ENCODE assay signal across 11 cellular contexts in the genomic region with DNA sequence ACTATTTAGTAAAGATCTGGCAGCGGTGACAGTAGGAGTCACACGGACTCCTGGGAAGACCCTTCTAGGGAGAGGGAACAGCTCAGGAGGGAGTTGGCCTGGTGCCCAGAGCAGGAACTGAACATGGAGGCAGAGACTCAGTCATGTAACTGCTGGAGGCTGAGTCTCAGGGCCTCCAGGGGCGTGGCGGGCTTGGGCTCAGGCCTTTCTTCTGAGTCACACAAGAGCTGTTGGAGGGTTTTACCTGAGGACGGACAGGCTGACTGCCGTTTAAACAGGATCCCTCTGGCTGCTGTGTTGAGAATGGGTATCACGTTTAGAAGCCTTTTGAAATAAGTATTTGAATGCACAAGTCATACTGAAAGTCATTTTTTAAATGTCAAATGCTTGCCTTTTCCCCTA. TPM values are rescaled to one million over a fixed set of nuclear protein-coding genes. Genes with fewer than 3 reads are reported as not detected.
DNase-seq lines count a peak whose midpoint lies in the region; ATAC-seq and TF ChIP-seq lines count a peak whose summit lies in the region.
"Had no signal": no experiment of that assay in that cellular context is flagged by ENCODE, and none has a peak within 500 bp of the region (broad histone marks: within the 10 kb centered on the region; RNA-seq: fewer than 3 reads in every experiment).

No MANE protein-coding gene starts in this region.

- H3K27ac Mint-ChIP-seq in immature natural killer cell: no peak overlapping the region

- no peak for TF ChIP-seq CTCF in upper lobe of right lung (IDR thresholded peaks at IDR 0.05)

- peak; percentile 8 to 23 for DNase-seq in stimulated activated CD4-positive, alpha-beta T cell treated with anti-CD3 and anti-CD28 coated beads, Interleukin-15, amount 100 ng/mL, for 48 hours (ENCODE audit: low read depth in 2 of 2)
- no peak for DNase-seq in stimulated activated CD4-positive, alpha-beta T cell treated with anti-CD3 and anti-CD28 coated beads, Interleukin-2, amount 100 ng/mL, for 48 hours
- DNase-seq in NCI-H345 (lab: John Stamatoyannopoulos, UW): peak; percentile 81
- peak; percentile 90 for DNase-seq in epithelial cell of prostate (ENCODE audit: low read depth, low spot score)
- no peak for DNase-seq in upper lobe of right lung
- no peak for DNase-seq in activated gamma-delta T cell treated with Interleukin-2 at 50 U/mL for 16 hours
- no peak for DNase-seq in immature natural killer cell
- DNase-seq: right cardiac atrium had no signal

- peaks cover 6 to 20% (median 16%) of the 10 kb centered on the region in 3 donors for H3K27me3 Mint-ChIP-seq in immature natural killer cell (ENCODE audit: low read depth in 3 of 3)

- no peak overlapping the region for H3K4me3 ChIP-seq in upper lobe of right lung
- H3K4me3 ChIP-seq: suprapubic skin had no signal

- no peaks in the 10 kb centered on the region for H3K4me1 Mint-ChIP-seq in immature natural killer cell

- no peaks in the 10 kb centered on the region for H3K9me3 Mint-ChIP-seq in immature natural killer cell

- peak; percentile 35 for ATAC-seq in upper lobe of right lung
- no peak for ATAC-seq in GM21390 (IDR thresholded peaks at IDR 0.05; ENCODE audit: unreplicated experiment)
- ATAC-seq: right cardiac atrium had no signal

- H3K4me3 Mint-ChIP-seq in immature natural killer cell: no peak overlapping the region

- no peaks in the 10 kb centered on the region for H3K27me3 ChIP-seq in upper lobe of right lung
- H3K27me3 ChIP-seq: suprapubic skin had no signal

- intact Hi-C loops in upper lobe of right lung (cut with DNase I): no loop called here

- H3K4me1 ChIP-seq in upper lobe of right lung: no peaks in the 10 kb centered on the region
- H3K4me1 ChIP-seq: suprapubic skin had no signal

- peak overlapping the region; percentile 70 for H3K27ac ChIP-seq in epithelial cell of prostate
- no peak overlapping the region for H3K27ac ChIP-seq in upper lobe of right lung
- H3K27ac ChIP-seq: HL-60, suprapubic skin had no signal

- H3K9me3 ChIP-seq in upper lobe of right lung: no peaks in the 10 kb centered on the region
- H3K9me3 ChIP-seq: suprapubic skin had no signal

- no peaks in the 10 kb centered on the region for H3K36me3 ChIP-seq in upper lobe of right lung
- H3K36me3 ChIP-seq: suprapubic skin had no signal

- H3K36me3 Mint-ChIP-seq in immature natural killer cell: no peaks in the 10 kb centered on the region

RNA-seq across cellular contexts. Expression of a gene that starts 7.2 kb away (rescaled TPM):
- total RNA-seq in upper lobe of right lung: 195 TPM
- polyA plus RNA-seq in immature natural killer cell: 1 to 10 TPM; 3.2 to 7.3 (median 4.2) TPM

Comparison
In these comparisons a context has a peak if more than half of its experiments do, and no peak if none do; other contexts are left out.
1. DNase-seq: peak in stimulated activated CD4-positive, alpha-beta T cell treated with anti-CD3 and anti-CD28 coated beads, Interleukin-15, amount 100 ng/mL, for 48 hours (2 of 2), NCI-H345 (single experiment) and epithelial cell of prostate (single experiment); none in stimulated activated CD4-positive, alpha-beta T cell treated with anti-CD3 and anti-CD28 coated beads, Interleukin-2, amount 100 ng/mL, for 48 hours (0 of 2), upper lobe of right lung (single experiment), activated gamma-delta T cell treated with Interleukin-2 at 50 U/mL for 16 hours (single experiment) and immature natural killer cell (0 of 3).